Comparison of ENCODE assay signal across 1 cellular context in the genomic region with DNA sequence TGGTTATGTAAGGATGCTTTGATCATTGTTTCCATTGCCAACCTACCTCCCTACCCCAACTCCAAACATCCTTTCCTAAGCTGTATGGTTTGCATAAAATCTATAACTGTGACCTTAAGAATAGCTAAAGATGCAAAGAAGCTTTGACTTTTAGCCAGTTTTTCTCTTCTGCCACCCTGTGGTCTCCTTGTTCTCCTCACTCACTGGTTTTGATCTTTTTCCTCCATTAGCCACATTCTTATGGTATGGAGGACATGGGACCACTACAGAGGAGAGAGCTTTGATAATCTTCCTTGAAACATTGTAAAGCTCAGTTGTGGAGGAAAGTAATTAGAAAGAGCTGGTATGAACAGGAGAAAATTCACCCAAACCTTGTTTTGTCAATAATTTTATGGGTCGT.
TF ChIP-seq lines count a peak whose summit lies in the region.

No MANE protein-coding gene starts in this region.

TF ChIP-seq in H1, 55 proteins besides CTCF, POLR2A, EP300 and RAD21 (continued from another document):
- TF ChIP-seq, protein P1, sequence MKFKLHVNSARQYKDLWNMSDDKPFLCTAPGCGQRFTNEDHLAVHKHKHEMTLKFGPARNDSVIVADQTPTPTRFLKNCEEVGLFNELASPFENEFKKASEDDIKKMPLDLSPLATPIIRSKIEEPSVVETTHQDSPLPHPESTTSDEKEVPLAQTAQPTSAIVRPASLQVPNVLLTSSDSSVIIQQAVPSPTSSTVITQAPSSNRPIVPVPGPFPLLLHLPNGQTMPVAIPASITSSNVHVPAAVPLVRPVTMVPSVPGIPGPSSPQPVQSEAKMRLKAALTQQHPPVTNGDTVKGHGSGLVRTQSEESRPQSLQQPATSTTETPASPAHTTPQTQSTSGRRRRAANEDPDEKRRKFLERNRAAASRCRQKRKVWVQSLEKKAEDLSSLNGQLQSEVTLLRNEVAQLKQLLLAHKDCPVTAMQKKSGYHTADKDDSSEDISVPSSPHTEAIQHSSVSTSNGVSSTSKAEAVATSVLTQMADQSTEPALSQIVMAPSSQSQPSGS (IDR thresholded peaks at IDR 0.05; ENCODE audit: low read length), result no peak
- TF ChIP-seq BCL11A (IDR thresholded peaks at IDR 0.05; ENCODE audit: low read depth in 2 of 2, low read length in 2 of 2) (no peak), CEBPB (IDR thresholded peaks at IDR 0.05; ENCODE audit: low read depth, low read length) (no peak), TAF1 (IDR thresholded peaks at IDR 0.05; ENCODE audit: low read depth, low read length) (no peak), POLR2AphosphoS5 (IDR thresholded peaks at IDR 0.05; ENCODE audit: low read depth, low read length) (no peak), SUZ12 (IDR thresholded peaks at IDR 0.05; ENCODE audit: low read length) (no peak), SAP30 (IDR thresholded peaks at IDR 0.05; ENCODE audit: insufficient read depth, insufficient replicate concordance, low read length) (no peak), RXRA (IDR thresholded peaks at IDR 0.05; ENCODE audit: insufficient read depth, low read depth, low read length) (no peak), TBP (IDR thresholded peaks at IDR 0.05; ENCODE audit: low read depth, low read length) (no peak), YY1 (IDR thresholded peaks at IDR 0.05; ENCODE audit: low read depth, low read length) (no peak)
